In genomic region chr7:141071855-141072547, GRCh38 we compare ENCODE assay signal across 1 cellular context.
TF ChIP-seq lines count a peak whose summit lies in the region.

No MANE protein-coding gene starts in this region.

TF ChIP-seq in SK-N-SH, 30 proteins besides CTCF, POLR2A, EP300 and RAD21 (continued from another document):
- no peak for TF ChIP-seq RFX5 (IDR thresholded peaks at IDR 0.05; ENCODE audit: low read length)
